19 cellular contexts compared by ENCODE assay signal in the genomic region with DNA sequence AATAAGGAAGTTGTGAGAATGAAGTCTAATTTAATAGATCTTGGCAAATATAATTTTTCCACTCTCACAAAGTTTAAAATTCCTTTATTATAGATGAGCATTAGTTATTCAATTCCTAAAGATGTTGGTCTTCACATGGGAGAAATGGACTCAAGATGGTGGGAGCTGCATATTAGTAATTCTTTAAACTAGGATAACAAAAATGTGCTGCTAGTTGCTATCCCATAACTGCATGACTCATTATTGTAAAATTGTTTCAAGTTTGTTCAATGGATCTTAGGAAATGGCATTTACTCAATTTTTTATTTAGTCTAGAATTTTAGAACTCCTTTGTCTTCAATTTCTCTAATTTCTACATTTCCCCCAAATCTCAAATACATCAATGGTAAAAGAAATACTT.
"Had no signal": no experiment of that assay in that cellular context is flagged by ENCODE, and none has a peak within 500 bp of the region (broad histone marks: within the 10 kb centered on the region; RNA-seq: fewer than 3 reads in every experiment).

No MANE protein-coding gene starts in this region.

- H3K36me3 Mint-ChIP-seq: activated CD4-positive, alpha-beta memory T cell treated with anti-CD3 and anti-CD28 coated beads for 36 hours; activated naive CD8-positive, alpha-beta T cell; brain; T-cell had no signal

- ATAC-seq: natural killer cell treated with Interleukin-12 subunit alpha and Interleukin-12 subunit beta and Interleukin-15 and Interleukin-18, amount 100 ng/mL, for 72 hours; stimulated activated naive CD8-positive, alpha-beta T cell treated with anti-CD3 and anti-CD28 coated beads, Interleukin-15, Interleukin-2, amounts not matched to agents 100 U/mL and 50 U/mL, for 24 hours; T-cell had no signal

- H3K27me3 ChIP-seq: hepatocyte, tibial artery had no signal

- DNase-seq: activated B cell treated with CpG ODN at 0.5 μM for 24 hours; activated CD4-positive, alpha-beta memory T cell treated with anti-CD3 and anti-CD28 coated beads for 36 hours; activated CD4-positive, alpha-beta T cell treated with anti-CD3 and anti-CD28 coated beads for 4 hours; activated gamma-delta T cell treated with Interleukin-2 at 50 U/mL for 16 hours; activated T-cell treated with anti-CD3 and anti-CD28 coated beads for 4 hours; amygdala; effector CD4-positive, alpha-beta T cell; retina; stimulated activated CD4-positive, alpha-beta T cell treated with anti-CD3 and anti-CD28 coated beads, Interleukin-2, amount 100 ng/mL, for 24 hours; stimulated activated naive CD8-positive, alpha-beta T cell treated with anti-CD3 and anti-CD28 coated beads, Interleukin-15, Interleukin-2, amounts not matched to agents 100 U/mL and 50 U/mL, for 24 hours; substantia nigra; T-cell; tibial artery had no signal

- H3K27ac ChIP-seq: hepatocyte, tibial artery had no signal

- H3K4me3 ChIP-seq: hepatocyte, lung, tibial artery had no signal

- H3K4me2 ChIP-seq: hepatocyte had no signal

- H3K9me3 ChIP-seq: tibial artery had no signal

- H3K27ac Mint-ChIP-seq: activated B cell treated with CpG ODN at 0.5 μM for 24 hours; activated CD4-positive, alpha-beta memory T cell treated with anti-CD3 and anti-CD28 coated beads for 36 hours; activated naive CD8-positive, alpha-beta T cell; activated T-helper 1 cell treated with anti-CD3 and anti-CD28 coated beads, Interleukin-12 subunit alpha, Interleukin-12 subunit beta, Interleukin-2, Interleukin-4 antibody, amounts not matched to agents 30 ng/mL and 10 ng/mL and 1 ng/mL, durations not matched to agents 14 hours and 24 hours and 36 hours; natural killer cell treated with Interleukin-12 subunit alpha and Interleukin-12 subunit beta and Interleukin-15 and Interleukin-18, amount 100 ng/mL, for 72 hours; T-cell had no signal

- H2AFZ ChIP-seq: hepatocyte had no signal

- H3K4me1 ChIP-seq: tibial artery had no signal

- H3K79me2 ChIP-seq: hepatocyte had no signal

- H3K9me3 Mint-ChIP-seq: activated T-helper 1 cell treated with anti-CD3 and anti-CD28 coated beads, Interleukin-12 subunit alpha, Interleukin-12 subunit beta, Interleukin-2, Interleukin-4 antibody, amounts not matched to agents 30 ng/mL and 10 ng/mL and 1 ng/mL, durations not matched to agents 14 hours and 24 hours and 36 hours had no signal
